In the genomic region with DNA sequence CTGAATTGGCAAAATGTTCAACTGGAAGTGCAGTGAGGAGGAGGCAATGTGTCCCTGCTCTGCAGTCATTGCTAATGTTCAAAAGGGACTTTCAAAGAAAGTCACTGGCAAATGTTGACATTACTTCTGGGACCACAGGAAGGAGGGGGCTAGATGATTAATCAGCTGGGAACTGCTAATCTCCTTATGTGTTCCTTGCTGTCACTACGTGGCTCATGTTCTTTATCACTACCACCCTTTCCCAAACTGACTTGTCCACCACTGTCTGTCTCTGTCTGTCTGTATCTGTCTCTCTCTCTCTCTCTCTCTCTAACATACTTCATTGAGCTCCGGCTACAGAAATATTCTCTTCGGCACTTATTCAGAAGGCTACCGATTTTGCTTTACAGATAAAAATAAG, we compare ENCODE assay signal across 1 cellular context.
TF ChIP-seq lines count a peak whose summit lies in the region.

No MANE protein-coding gene starts in this region.

TF ChIP-seq in K562, 482 proteins besides CTCF, POLR2A, EP300 and RAD21 (continued from another document):
- TF ChIP-seq, protein P1, sequence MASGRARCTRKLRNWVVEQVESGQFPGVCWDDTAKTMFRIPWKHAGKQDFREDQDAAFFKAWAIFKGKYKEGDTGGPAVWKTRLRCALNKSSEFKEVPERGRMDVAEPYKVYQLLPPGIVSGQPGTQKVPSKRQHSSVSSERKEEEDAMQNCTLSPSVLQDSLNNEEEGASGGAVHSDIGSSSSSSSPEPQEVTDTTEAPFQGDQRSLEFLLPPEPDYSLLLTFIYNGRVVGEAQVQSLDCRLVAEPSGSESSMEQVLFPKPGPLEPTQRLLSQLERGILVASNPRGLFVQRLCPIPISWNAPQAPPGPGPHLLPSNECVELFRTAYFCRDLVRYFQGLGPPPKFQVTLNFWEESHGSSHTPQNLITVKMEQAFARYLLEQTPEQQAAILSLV (tag; IDR thresholded peaks at IDR 0.05) = no peak
- peak in 1 of 2 experiments; percentile 64; a peak in 3 of 4 replicates for TF ChIP-seq TRIM24 (IDR thresholded peaks at IDR 0.05)
- no peak for TF ChIP-seq NCOA4 (IDR thresholded peaks at IDR 0.05; ENCODE audit: partially characterized antibody)
- TF ChIP-seq, protein P2, sequence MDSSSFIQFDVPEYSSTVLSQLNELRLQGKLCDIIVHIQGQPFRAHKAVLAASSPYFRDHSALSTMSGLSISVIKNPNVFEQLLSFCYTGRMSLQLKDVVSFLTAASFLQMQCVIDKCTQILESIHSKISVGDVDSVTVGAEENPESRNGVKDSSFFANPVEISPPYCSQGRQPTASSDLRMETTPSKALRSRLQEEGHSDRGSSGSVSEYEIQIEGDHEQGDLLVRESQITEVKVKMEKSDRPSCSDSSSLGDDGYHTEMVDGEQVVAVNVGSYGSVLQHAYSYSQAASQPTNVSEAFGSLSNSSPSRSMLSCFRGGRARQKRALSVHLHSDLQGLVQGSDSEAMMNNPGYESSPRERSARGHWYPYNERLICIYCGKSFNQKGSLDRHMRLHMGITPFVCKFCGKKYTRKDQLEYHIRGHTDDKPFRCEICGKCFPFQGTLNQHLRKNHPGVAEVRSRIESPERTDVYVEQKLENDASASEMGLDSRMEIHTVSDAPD (CRISPR knock-in tag; IDR thresholded peaks at IDR 0.05) = no peak
- TF ChIP-seq ZNF766 (CRISPR knock-in tag; conservative IDR thresholded peaks at IDR 0.05) = no peak
- TF ChIP-seq, protein P3, sequence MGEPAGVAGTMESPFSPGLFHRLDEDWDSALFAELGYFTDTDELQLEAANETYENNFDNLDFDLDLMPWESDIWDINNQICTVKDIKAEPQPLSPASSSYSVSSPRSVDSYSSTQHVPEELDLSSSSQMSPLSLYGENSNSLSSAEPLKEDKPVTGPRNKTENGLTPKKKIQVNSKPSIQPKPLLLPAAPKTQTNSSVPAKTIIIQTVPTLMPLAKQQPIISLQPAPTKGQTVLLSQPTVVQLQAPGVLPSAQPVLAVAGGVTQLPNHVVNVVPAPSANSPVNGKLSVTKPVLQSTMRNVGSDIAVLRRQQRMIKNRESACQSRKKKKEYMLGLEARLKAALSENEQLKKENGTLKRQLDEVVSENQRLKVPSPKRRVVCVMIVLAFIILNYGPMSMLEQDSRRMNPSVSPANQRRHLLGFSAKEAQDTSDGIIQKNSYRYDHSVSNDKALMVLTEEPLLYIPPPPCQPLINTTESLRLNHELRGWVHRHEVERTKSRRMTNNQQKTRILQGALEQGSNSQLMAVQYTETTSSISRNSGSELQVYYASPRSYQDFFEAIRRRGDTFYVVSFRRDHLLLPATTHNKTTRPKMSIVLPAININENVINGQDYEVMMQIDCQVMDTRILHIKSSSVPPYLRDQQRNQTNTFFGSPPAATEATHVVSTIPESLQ (CRISPR knock-in tag; IDR thresholded peaks at IDR 0.05) = no peak
- TF ChIP-seq, protein P4, sequence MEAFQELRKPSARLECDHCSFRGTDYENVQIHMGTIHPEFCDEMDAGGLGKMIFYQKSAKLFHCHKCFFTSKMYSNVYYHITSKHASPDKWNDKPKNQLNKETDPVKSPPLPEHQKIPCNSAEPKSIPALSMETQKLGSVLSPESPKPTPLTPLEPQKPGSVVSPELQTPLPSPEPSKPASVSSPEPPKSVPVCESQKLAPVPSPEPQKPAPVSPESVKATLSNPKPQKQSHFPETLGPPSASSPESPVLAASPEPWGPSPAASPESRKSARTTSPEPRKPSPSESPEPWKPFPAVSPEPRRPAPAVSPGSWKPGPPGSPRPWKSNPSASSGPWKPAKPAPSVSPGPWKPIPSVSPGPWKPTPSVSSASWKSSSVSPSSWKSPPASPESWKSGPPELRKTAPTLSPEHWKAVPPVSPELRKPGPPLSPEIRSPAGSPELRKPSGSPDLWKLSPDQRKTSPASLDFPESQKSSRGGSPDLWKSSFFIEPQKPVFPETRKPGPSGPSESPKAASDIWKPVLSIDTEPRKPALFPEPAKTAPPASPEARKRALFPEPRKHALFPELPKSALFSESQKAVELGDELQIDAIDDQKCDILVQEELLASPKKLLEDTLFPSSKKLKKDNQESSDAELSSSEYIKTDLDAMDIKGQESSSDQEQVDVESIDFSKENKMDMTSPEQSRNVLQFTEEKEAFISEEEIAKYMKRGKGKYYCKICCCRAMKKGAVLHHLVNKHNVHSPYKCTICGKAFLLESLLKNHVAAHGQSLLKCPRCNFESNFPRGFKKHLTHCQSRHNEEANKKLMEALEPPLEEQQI (IDR thresholded peaks at IDR 0.05) = no peak; the same call in 1 of the 2 replicates
- TF ChIP-seq, protein P5, sequence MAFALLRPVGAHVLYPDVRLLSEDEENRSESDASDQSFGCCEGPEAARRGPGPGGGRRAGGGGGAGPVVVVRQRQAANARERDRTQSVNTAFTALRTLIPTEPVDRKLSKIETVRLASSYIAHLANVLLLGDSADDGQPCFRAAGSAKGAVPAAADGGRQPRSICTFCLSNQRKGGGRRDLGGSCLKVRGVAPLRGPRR (CRISPR knock-in tag; IDR thresholded peaks at IDR 0.05) = no peak
- TF ChIP-seq ZFPM2 (CRISPR knock-in tag; IDR thresholded peaks at IDR 0.05) = no peak
- peak; percentile 61 for TF ChIP-seq MECOM (CRISPR knock-in tag; IDR thresholded peaks at IDR 0.05)
- no peak for TF ChIP-seq ZNF785 (CRISPR knock-in tag; IDR thresholded peaks at IDR 0.05)
- no peak for TF ChIP-seq HDAC8 (tag; IDR thresholded peaks at IDR 0.05)
- TF ChIP-seq ERF (CRISPR knock-in tag; IDR thresholded peaks at IDR 0.05) = no peak
- no peak for TF ChIP-seq TARDBP (IDR thresholded peaks at IDR 0.05)
- TF ChIP-seq, protein P6, sequence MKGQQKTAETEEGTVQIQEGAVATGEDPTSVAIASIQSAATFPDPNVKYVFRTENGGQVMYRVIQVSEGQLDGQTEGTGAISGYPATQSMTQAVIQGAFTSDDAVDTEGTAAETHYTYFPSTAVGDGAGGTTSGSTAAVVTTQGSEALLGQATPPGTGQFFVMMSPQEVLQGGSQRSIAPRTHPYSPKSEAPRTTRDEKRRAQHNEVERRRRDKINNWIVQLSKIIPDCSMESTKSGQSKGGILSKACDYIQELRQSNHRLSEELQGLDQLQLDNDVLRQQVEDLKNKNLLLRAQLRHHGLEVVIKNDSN (CRISPR knock-in tag; IDR thresholded peaks at IDR 0.05) = no peak
- no peak for TF ChIP-seq EWSR1 (IDR thresholded peaks at IDR 0.05; ENCODE audit: borderline replicate concordance, low read depth, partially characterized antibody)
- TF ChIP-seq, protein P7, sequence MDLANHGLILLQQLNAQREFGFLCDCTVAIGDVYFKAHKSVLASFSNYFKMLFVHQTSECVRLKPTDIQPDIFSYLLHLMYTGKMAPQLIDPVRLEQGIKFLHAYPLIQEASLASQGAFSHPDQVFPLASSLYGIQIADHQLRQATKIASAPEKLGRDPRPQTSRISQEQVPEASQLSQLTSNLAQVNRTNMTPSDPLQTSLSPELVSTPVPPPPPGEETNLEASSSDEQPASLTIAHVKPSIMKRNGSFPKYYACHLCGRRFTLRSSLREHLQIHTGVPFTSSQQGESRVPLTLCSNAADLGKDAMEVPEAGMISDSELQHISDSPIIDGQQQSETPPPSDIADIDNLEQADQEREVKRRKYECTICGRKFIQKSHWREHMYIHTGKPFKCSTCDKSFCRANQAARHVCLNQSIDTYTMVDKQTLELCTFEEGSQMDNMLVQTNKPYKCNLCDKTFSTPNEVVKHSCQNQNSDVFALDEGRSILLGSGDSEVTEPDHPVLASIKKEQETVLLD (IDR thresholded peaks at IDR 0.05) = no peak
- TF ChIP-seq, protein P8, sequence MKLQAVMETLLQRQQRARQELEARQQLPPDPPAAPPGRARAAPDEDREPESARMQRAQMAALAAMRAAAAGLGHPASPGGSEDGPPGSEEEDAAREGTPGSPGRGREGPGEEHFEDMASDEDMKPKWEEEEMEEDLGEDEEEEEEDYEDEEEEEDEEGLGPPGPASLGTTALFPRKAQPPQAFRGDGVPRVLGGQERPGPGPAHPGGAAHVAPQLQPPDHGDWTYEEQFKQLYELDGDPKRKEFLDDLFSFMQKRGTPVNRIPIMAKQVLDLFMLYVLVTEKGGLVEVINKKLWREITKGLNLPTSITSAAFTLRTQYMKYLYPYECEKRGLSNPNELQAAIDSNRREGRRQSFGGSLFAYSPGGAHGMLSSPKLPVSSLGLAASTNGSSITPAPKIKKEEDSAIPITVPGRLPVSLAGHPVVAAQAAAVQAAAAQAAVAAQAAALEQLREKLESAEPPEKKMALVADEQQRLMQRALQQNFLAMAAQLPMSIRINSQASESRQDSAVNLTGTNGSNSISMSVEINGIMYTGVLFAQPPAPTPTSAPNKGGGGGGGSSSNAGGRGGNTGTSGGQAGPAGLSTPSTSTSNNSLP (IDR thresholded peaks at IDR 0.05; ENCODE audit: borderline replicate concordance, low read depth, low read length) = peak; percentile 82
- TF ChIP-seq ELF4 (CRISPR knock-in tag; IDR thresholded peaks at IDR 0.05) = no peak
- TF ChIP-seq PPARD (CRISPR knock-in tag; IDR thresholded peaks at IDR 0.05) = no peak
- TF ChIP-seq MYC (IDR thresholded peaks at IDR 0.05; ENCODE audit: low read depth, low read length) = no peak
- no peak for TF ChIP-seq MYC (CRISPR knock-in tag; IDR thresholded peaks at IDR 0.05; ENCODE audit: borderline replicate concordance, low read depth)
- TF ChIP-seq, protein P9, sequence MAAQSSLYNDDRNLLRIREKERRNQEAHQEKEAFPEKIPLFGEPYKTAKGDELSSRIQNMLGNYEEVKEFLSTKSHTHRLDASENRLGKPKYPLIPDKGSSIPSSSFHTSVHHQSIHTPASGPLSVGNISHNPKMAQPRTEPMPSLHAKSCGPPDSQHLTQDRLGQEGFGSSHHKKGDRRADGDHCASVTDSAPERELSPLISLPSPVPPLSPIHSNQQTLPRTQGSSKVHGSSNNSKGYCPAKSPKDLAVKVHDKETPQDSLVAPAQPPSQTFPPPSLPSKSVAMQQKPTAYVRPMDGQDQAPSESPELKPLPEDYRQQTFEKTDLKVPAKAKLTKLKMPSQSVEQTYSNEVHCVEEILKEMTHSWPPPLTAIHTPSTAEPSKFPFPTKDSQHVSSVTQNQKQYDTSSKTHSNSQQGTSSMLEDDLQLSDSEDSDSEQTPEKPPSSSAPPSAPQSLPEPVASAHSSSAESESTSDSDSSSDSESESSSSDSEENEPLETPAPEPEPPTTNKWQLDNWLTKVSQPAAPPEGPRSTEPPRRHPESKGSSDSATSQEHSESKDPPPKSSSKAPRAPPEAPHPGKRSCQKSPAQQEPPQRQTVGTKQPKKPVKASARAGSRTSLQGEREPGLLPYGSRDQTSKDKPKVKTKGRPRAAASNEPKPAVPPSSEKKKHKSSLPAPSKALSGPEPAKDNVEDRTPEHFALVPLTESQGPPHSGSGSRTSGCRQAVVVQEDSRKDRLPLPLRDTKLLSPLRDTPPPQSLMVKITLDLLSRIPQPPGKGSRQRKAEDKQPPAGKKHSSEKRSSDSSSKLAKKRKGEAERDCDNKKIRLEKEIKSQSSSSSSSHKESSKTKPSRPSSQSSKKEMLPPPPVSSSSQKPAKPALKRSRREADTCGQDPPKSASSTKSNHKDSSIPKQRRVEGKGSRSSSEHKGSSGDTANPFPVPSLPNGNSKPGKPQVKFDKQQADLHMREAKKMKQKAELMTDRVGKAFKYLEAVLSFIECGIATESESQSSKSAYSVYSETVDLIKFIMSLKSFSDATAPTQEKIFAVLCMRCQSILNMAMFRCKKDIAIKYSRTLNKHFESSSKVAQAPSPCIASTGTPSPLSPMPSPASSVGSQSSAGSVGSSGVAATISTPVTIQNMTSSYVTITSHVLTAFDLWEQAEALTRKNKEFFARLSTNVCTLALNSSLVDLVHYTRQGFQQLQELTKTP (IDR thresholded peaks at IDR 0.05; ENCODE audit: low read depth in 1 of 2, partially characterized antibody in 2 of 2) = no peak
- TF ChIP-seq, protein P10, sequence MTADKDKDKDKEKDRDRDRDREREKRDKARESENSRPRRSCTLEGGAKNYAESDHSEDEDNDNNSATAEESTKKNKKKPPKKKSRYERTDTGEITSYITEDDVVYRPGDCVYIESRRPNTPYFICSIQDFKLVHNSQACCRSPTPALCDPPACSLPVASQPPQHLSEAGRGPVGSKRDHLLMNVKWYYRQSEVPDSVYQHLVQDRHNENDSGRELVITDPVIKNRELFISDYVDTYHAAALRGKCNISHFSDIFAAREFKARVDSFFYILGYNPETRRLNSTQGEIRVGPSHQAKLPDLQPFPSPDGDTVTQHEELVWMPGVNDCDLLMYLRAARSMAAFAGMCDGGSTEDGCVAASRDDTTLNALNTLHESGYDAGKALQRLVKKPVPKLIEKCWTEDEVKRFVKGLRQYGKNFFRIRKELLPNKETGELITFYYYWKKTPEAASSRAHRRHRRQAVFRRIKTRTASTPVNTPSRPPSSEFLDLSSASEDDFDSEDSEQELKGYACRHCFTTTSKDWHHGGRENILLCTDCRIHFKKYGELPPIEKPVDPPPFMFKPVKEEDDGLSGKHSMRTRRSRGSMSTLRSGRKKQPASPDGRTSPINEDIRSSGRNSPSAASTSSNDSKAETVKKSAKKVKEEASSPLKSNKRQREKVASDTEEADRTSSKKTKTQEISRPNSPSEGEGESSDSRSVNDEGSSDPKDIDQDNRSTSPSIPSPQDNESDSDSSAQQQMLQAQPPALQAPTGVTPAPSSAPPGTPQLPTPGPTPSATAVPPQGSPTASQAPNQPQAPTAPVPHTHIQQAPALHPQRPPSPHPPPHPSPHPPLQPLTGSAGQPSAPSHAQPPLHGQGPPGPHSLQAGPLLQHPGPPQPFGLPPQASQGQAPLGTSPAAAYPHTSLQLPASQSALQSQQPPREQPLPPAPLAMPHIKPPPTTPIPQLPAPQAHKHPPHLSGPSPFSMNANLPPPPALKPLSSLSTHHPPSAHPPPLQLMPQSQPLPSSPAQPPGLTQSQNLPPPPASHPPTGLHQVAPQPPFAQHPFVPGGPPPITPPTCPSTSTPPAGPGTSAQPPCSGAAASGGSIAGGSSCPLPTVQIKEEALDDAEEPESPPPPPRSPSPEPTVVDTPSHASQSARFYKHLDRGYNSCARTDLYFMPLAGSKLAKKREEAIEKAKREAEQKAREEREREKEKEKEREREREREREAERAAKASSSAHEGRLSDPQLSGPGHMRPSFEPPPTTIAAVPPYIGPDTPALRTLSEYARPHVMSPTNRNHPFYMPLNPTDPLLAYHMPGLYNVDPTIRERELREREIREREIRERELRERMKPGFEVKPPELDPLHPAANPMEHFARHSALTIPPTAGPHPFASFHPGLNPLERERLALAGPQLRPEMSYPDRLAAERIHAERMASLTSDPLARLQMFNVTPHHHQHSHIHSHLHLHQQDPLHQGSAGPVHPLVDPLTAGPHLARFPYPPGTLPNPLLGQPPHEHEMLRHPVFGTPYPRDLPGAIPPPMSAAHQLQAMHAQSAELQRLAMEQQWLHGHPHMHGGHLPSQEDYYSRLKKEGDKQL (CRISPR knock-in tag; IDR thresholded peaks at IDR 0.05; ENCODE audit: borderline replicate concordance) = no peak
- TF ChIP-seq TBL1XR1 (IDR thresholded peaks at IDR 0.05; ENCODE audit: low read length in 2 of 2) = peak in 1 of 2 experiments; percentile 70; a peak in 1 of 4 replicates
TF ChIP-seq in K562: peak in this region for 49.
